ENCODE assay signal across 23 cellular contexts in the genomic region with DNA sequence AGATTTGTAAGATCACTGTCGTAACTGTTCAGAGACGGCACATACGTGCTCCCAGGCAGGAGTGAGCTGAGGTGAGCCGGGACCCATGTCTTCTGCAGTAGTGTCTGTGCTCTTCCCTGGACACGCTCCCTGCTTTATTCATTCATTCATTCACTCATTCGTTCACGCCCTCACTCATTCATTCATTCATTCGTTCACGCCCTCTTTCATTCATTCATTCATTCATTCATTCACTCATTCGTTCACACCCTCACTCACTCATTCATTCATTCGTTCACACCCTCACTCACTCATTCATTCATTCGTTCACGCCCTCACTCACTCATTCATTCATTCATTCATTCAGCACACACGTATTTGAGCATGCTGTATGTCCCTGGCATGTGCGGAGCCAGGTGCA.
"Had no signal": no experiment of that assay in that cellular context is flagged by ENCODE, and none has a peak within 500 bp of the region (broad histone marks: within the 10 kb centered on the region; RNA-seq: fewer than 3 reads in every experiment).

No MANE protein-coding gene starts in this region.

- DNase-seq: activated CD4-positive, alpha-beta memory T cell treated with anti-CD3 and anti-CD28 coated beads, Interleukin-2, amount 10 ng/mL, durations not matched to agents 7 days and 5 days; activated CD4-positive, alpha-beta T cell treated with anti-CD3 and anti-CD28 coated beads for 48 hours; activated CD4-positive, CD25-positive, alpha-beta regulatory T cell; activated gamma-delta T cell treated with Interleukin-2 at 50 U/mL for 16 hours; activated T-cell treated with anti-CD3 and anti-CD28 coated beads for 4 hours; anterior cingulate cortex; caudate nucleus; dermis blood vessel endothelial cell; effector CD8-positive, alpha-beta T cell; hippocampal formation; left ventricle myocardium inferior; mammary epithelial cell; midbrain; natural killer cell; nucleus accumbens; posterior cingulate gyrus; small intestine; stimulated activated CD4-positive, alpha-beta T cell treated with anti-CD3 and anti-CD28 coated beads, Interleukin-2, amount 100 ng/mL, for 24 hours; trophoblast cell had no signal

- FAIRE-seq: frontal cortex, small intestine had no signal

- H3K4me3 Mint-ChIP-seq: activated CD4-positive, alpha-beta memory T cell treated with anti-CD3 and anti-CD28 coated beads, Interleukin-2, amount 10 ng/mL, durations not matched to agents 7 days and 5 days; activated naive CD4-positive, alpha-beta T cell treated with anti-CD3 and anti-CD28 coated beads, Interleukin-2, amount 50 U/mL, for 24 hours; brain; natural killer cell; stimulated activated memory B cell treated with anti-CD40 and anti-IgM and Interleukin-4, amounts not matched to agents 10 μg/mL and 1 μg/mL and 100 μg/mL, for 72 hours had no signal

- H3K9me3 Mint-ChIP-seq: activated CD4-positive, alpha-beta memory T cell treated with anti-CD3 and anti-CD28 coated beads, Interleukin-2, amount 10 ng/mL, durations not matched to agents 7 days and 5 days; activated naive CD4-positive, alpha-beta T cell treated with anti-CD3 and anti-CD28 coated beads, Interleukin-2, amount 50 U/mL, for 24 hours; natural killer cell had no signal

- H3K36me3 Mint-ChIP-seq: activated naive CD4-positive, alpha-beta T cell treated with anti-CD3 and anti-CD28 coated beads, Interleukin-2, amount 50 U/mL, for 24 hours; natural killer cell; stimulated activated memory B cell treated with anti-CD40 and anti-IgM and Interleukin-4, amounts not matched to agents 10 μg/mL and 1 μg/mL and 100 μg/mL, for 72 hours had no signal

- H3K4me1 Mint-ChIP-seq: activated CD4-positive, alpha-beta memory T cell treated with anti-CD3 and anti-CD28 coated beads, Interleukin-2, amount 10 ng/mL, durations not matched to agents 7 days and 5 days; activated naive CD4-positive, alpha-beta T cell treated with anti-CD3 and anti-CD28 coated beads, Interleukin-2, amount 50 U/mL, for 24 hours; natural killer cell; stimulated activated memory B cell treated with anti-CD40 and anti-IgM and Interleukin-4, amounts not matched to agents 10 μg/mL and 1 μg/mL and 100 μg/mL, for 72 hours had no signal

- H3K4me3 ChIP-seq: left ventricle myocardium inferior had no signal

- H3K27me3 Mint-ChIP-seq: activated CD4-positive, alpha-beta memory T cell treated with anti-CD3 and anti-CD28 coated beads, Interleukin-2, amount 10 ng/mL, durations not matched to agents 7 days and 5 days; activated naive CD4-positive, alpha-beta T cell treated with anti-CD3 and anti-CD28 coated beads, Interleukin-2, amount 50 U/mL, for 24 hours; stimulated activated memory B cell treated with anti-CD40 and anti-IgM and Interleukin-4, amounts not matched to agents 10 μg/mL and 1 μg/mL and 100 μg/mL, for 72 hours had no signal

- H3K27ac Mint-ChIP-seq: activated CD4-positive, alpha-beta memory T cell treated with anti-CD3 and anti-CD28 coated beads, Interleukin-2, amount 10 ng/mL, durations not matched to agents 7 days and 5 days; activated naive CD4-positive, alpha-beta T cell treated with anti-CD3 and anti-CD28 coated beads, Interleukin-2, amount 50 U/mL, for 24 hours; natural killer cell; stimulated activated memory B cell treated with anti-CD40 and anti-IgM and Interleukin-4, amounts not matched to agents 10 μg/mL and 1 μg/mL and 100 μg/mL, for 72 hours had no signal
